Comparison of ENCODE assay signal across 8 cellular contexts in genomic region chr3:161914703-161915102, GRCh38.
DNase-seq lines count a peak whose midpoint lies in the region; ATAC-seq and TF ChIP-seq lines count a peak whose summit lies in the region.

No MANE protein-coding gene starts in this region.

- H3K4me1 Mint-ChIP-seq in CD4-positive, alpha-beta memory T cell = no peaks in the 10 kb centered on the region

- ATAC-seq in aorta (ENCODE audit: low FRiP score) (peak; percentile 75), HG03354 (IDR thresholded peaks at IDR 0.05; ENCODE audit: poor library complexity, severe bottlenecking, unreplicated experiment) (no peak), HG03159 (IDR thresholded peaks at IDR 0.05; ENCODE audit: unreplicated experiment) (no peak)

- CTCF ChIA-PET in CD4-positive, alpha-beta memory T cell (lab: Charles Lee; ENCODE audit: partially characterized antibody) = interaction anchor here (0.7 kb wide), 1 partner anchor 760 kb away, joined by 3 read pairs; no protein-coding TSS in a partner anchor

- intact Hi-C loops in aorta (cut with DNase I) = no loop called here
- intact Hi-C loops in CD4-positive, alpha-beta memory T cell (cut with micrococcal nuclease) = no loop called here

- H3K27ac ChIP-seq in iPS DF 6.9 (ENCODE audit: low read length) = no peak overlapping the region
- no peak overlapping the region for H3K27ac ChIP-seq in aorta (ENCODE audit: low read depth in 1 of 2, low read length in 2 of 2)
- H3K27ac ChIP-seq in CD4-positive, alpha-beta memory T cell (ENCODE audit: low read depth, low read length) = no peak overlapping the region

- WGBS in iPS DF 6.9 (ENCODE audit: insufficient coverage, insufficient read length) = no CpG with 5 or more reads among the region's 8 CpGs
- WGBS in aorta, 2 donors = 12 to 13% methylated on average over 8 of the region's 8 CpGs

- POLR2A ChIA-PET in CD4-positive, alpha-beta memory T cell (lab: Charles Lee; ENCODE audit: partially characterized antibody) = no interaction called here

- H3K27ac Mint-ChIP-seq in CD4-positive, alpha-beta memory T cell = no peak overlapping the region

- DNase-seq in AG08395 (ENCODE audit: low spot score) (peak; percentile 37), MV-4-11 (lab: John Stamatoyannopoulos, UW) (peak; percentile 36), iPS DF 6.9 (ENCODE audit: low read depth, low spot score) (peak; percentile 25), aorta (peak in 1 of 2 donors; percentile 47)
- DNase-seq in CD4-positive, alpha-beta memory T cell = no peak

- H3K36me3 ChIP-seq in iPS DF 6.9 (ENCODE audit: control insufficient read depth, insufficient read depth, low read length) = no peaks in the 10 kb centered on the region
- H3K36me3 ChIP-seq in aorta (ENCODE audit: control insufficient read depth in 1 of 2, insufficient read depth in 2 of 2, low read length in 1 of 2) = no peaks in the 10 kb centered on the region
- no peaks in the 10 kb centered on the region for H3K36me3 ChIP-seq in CD4-positive, alpha-beta memory T cell (ENCODE audit: insufficient read depth, low read length)

- no peaks in the 10 kb centered on the region for H3K27me3 Mint-ChIP-seq in CD4-positive, alpha-beta memory T cell

- no peaks in the 10 kb centered on the region for H3K36me3 Mint-ChIP-seq in CD4-positive, alpha-beta memory T cell

- no peak overlapping the region for H3K4me3 Mint-ChIP-seq in CD4-positive, alpha-beta memory T cell

- H3K4me1 ChIP-seq in iPS DF 6.9 (ENCODE audit: control insufficient read depth, insufficient read depth, low read length) (no peaks in the 10 kb centered on the region), aorta (ENCODE audit: control insufficient read depth in 1 of 2, insufficient read depth in 2 of 2, low read length in 2 of 2) (no peaks in the 10 kb centered on the region)
- no peaks in the 10 kb centered on the region for H3K4me1 ChIP-seq in CD4-positive, alpha-beta memory T cell (ENCODE audit: insufficient read depth, low read length)

- H3K9me3 Mint-ChIP-seq in CD4-positive, alpha-beta memory T cell = peaks cover 0 to 4% (median 2%) of the 10 kb centered on the region in 8 donors

- H3K27me3 ChIP-seq in iPS DF 6.9 (ENCODE audit: control insufficient read depth, insufficient read depth, low read length) (no peaks in the 10 kb centered on the region), aorta (ENCODE audit: control insufficient read depth in 1 of 2, insufficient read depth in 2 of 2, low read length in 1 of 2) (no peaks in the 10 kb centered on the region)
- H3K27me3 ChIP-seq in CD4-positive, alpha-beta memory T cell (ENCODE audit: insufficient read depth, low read length) = no peaks in the 10 kb centered on the region

- peak; percentile 76 for TF ChIP-seq CTCF in WI38 (IDR thresholded peaks at IDR 0.05; ENCODE audit: low read depth, low read length)

- H3K9me3 ChIP-seq in iPS DF 6.9 (ENCODE audit: control insufficient read depth, insufficient read depth, low read length) = no peaks in the 10 kb centered on the region
- no peaks in the 10 kb centered on the region for H3K9me3 ChIP-seq in aorta (ENCODE audit: control insufficient read depth, low read length)
- H3K9me3 ChIP-seq in CD4-positive, alpha-beta memory T cell (ENCODE audit: control insufficient read depth in 1 of 2, low read length in 2 of 2) = no peaks in the 10 kb centered on the region

- no peak overlapping the region for H3K4me3 ChIP-seq in WI38 (ENCODE audit: low read depth, low read length)
- H3K4me3 ChIP-seq in iPS DF 6.9 (ENCODE audit: low read length) = no peak overlapping the region
- no peak overlapping the region for H3K4me3 ChIP-seq in aorta (ENCODE audit: low read length in 2 of 2)
- H3K4me3 ChIP-seq in CD4-positive, alpha-beta memory T cell (ENCODE audit: low read length in 2 of 2) = no peak overlapping the region

Comparison
In these comparisons a context has a peak if more than half of its experiments do, and no peak if none do; other contexts are left out.
1. DNase-seq: peak in AG08395 (single experiment), MV-4-11 (single experiment) and iPS DF 6.9 (single experiment); none in CD4-positive, alpha-beta memory T cell (0 of 5).